ENCODE assay signal across 1 cellular context in genomic region chr6:137681445-137682009, GRCh38.
TF ChIP-seq lines count a peak whose summit lies in the region.

No MANE protein-coding gene starts in this region.

TF ChIP-seq in HepG2, 621 proteins besides CTCF, POLR2A, EP300 and RAD21 (continued from another document):
- no peak for TF ChIP-seq E2F2 (CRISPR knock-in tag; IDR thresholded peaks at IDR 0.05; ENCODE audit: borderline replicate concordance)
- 0 out of 2 replicates have a peak, but pooled peaks have one; percentile 22 for TF ChIP-seq NR2F2 (IDR thresholded peaks at IDR 0.05; ENCODE audit: borderline replicate concordance, low read depth)
- TF ChIP-seq FOXA1 (IDR thresholded peaks at IDR 0.05): no peak
- no peak for TF ChIP-seq FOXA1 (CRISPR knock-in tag; IDR thresholded peaks at IDR 0.05)
- TF ChIP-seq ZNF513 (CRISPR knock-in tag; conservative IDR thresholded peaks at IDR 0.05): no peak
- TF ChIP-seq CEBPB (IDR thresholded peaks at IDR 0.05; ENCODE audit: borderline replicate concordance, low read depth, low read length): peak; percentile 34; the same call in 1 of the 2 replicates
- TF ChIP-seq ZNF629 (CRISPR knock-in tag; conservative IDR thresholded peaks at IDR 0.05): no peak
- no peak for TF ChIP-seq TRAFD1 (CRISPR knock-in tag; IDR thresholded peaks at IDR 0.05; ENCODE audit: borderline replicate concordance)
- peak; percentile 35; the same call in 1 of the 2 replicates for TF ChIP-seq NR2F6 (IDR thresholded peaks at IDR 0.05)
- peak; percentile 64 for TF ChIP-seq NR2F6 (CRISPR knock-in tag; IDR thresholded peaks at IDR 0.05)
- TF ChIP-seq SIN3A (IDR thresholded peaks at IDR 0.05; ENCODE audit: borderline replicate concordance, low read depth, low read length): no peak
